Comparison of ENCODE assay signal across 29 cellular contexts in genomic region chr12:70686907-70687306, GRCh38.
"Had no signal": no experiment of that assay in that cellular context is flagged by ENCODE, and none has a peak within 500 bp of the region (broad histone marks: within the 10 kb centered on the region; RNA-seq: fewer than 3 reads in every experiment).

No MANE protein-coding gene starts in this region.

- H3K9me3 Mint-ChIP-seq: stimulated activated effector memory CD8-positive, alpha-beta T cell treated with anti-CD3 and anti-CD28 coated beads, Interleukin-12 subunit alpha, Interleukin-12 subunit beta, amount 100 ng/mL, for 72 hours; stimulated activated memory B cell treated with anti-CD40 and anti-IgM and Interleukin-4, amounts not matched to agents 10 μg/mL and 1 μg/mL and 100 μg/mL, for 72 hours; stimulated activated naive B cell treated with anti-CD40 and anti-IgM and Interleukin-4, amounts not matched to agents 10 μg/mL and 1 μg/mL and 100 μg/mL, for 72 hours; stimulated activated naive CD8-positive, alpha-beta T cell treated with anti-CD3 and anti-CD28 coated beads, Interleukin-15, amount 100 ng/mL, for 72 hours; stimulated activated naive CD8-positive, alpha-beta T cell treated with anti-CD3 and anti-CD28 coated beads, Interleukin-15, Interleukin-2, amounts not matched to agents 100 ng/mL and 50 ng/mL, for 24 hours; type B pancreatic cell had no signal

- H3K36me3 Mint-ChIP-seq: stimulated activated effector memory CD8-positive, alpha-beta T cell treated with anti-CD3 and anti-CD28 coated beads, Interleukin-12 subunit alpha, Interleukin-12 subunit beta, amount 100 ng/mL, for 72 hours; stimulated activated memory B cell treated with anti-CD40 and anti-IgM and Interleukin-4, amounts not matched to agents 10 μg/mL and 1 μg/mL and 100 μg/mL, for 72 hours; stimulated activated naive B cell treated with anti-CD40 and anti-IgM and Interleukin-4, amounts not matched to agents 10 μg/mL and 1 μg/mL and 100 μg/mL, for 72 hours; type B pancreatic cell had no signal

- H3K27me3 Mint-ChIP-seq: type B pancreatic cell had no signal

- H3K4me3 ChIP-seq: stomach, suprapubic skin, testis, thoracic aorta, thyroid gland, tibial artery, tibial nerve, transverse colon, upper lobe of left lung, upper lobe of right lung, uterus, vagina had no signal

- H3K27ac Mint-ChIP-seq: stimulated activated effector memory CD8-positive, alpha-beta T cell treated with anti-CD3 and anti-CD28 coated beads, Interleukin-12 subunit alpha, Interleukin-12 subunit beta, amount 100 ng/mL, for 72 hours; stimulated activated memory B cell treated with anti-CD40 and anti-IgM and Interleukin-4, amounts not matched to agents 10 μg/mL and 1 μg/mL and 100 μg/mL, for 72 hours; stimulated activated naive B cell treated with anti-CD40 and anti-IgM and Interleukin-4, amounts not matched to agents 10 μg/mL and 1 μg/mL and 100 μg/mL, for 72 hours; stimulated activated naive CD8-positive, alpha-beta T cell treated with anti-CD3 and anti-CD28 coated beads, Interleukin-15, amount 100 ng/mL, for 72 hours; stimulated activated naive CD8-positive, alpha-beta T cell treated with anti-CD3 and anti-CD28 coated beads, Interleukin-15, Interleukin-2, amounts not matched to agents 100 ng/mL and 50 ng/mL, for 24 hours; type B pancreatic cell had no signal

- H3K27ac ChIP-seq: stomach, suprapubic skin, testis, thoracic aorta, thyroid gland, tibial artery, tibial nerve, transverse colon, upper lobe of left lung, upper lobe of right lung, uterus, vagina had no signal

- ATAC-seq: stimulated activated effector memory CD8-positive, alpha-beta T cell treated with anti-CD3 and anti-CD28 coated beads, Interleukin-12 subunit alpha, Interleukin-12 subunit beta, amount 100 ng/mL, for 72 hours; stimulated activated memory B cell treated with anti-CD40 and anti-IgM and Interleukin-4, amounts not matched to agents 10 μg/mL and 1 μg/mL and 100 μg/mL, for 72 hours; stimulated activated naive B cell treated with anti-CD40 and anti-IgM and Interleukin-4, amounts not matched to agents 10 μg/mL and 1 μg/mL and 100 μg/mL, for 72 hours; stimulated activated naive CD8-positive, alpha-beta T cell treated with anti-CD3 and anti-CD28 coated beads, Interleukin-15, amount 100 ng/mL, for 72 hours; stimulated activated naive CD8-positive, alpha-beta T cell treated with anti-CD3 and anti-CD28 coated beads, Interleukin-15, Interleukin-2, amounts not matched to agents 100 U/mL and 50 U/mL, for 24 hours; upper lobe of right lung had no signal

- H3K36me3 ChIP-seq: stomach, suprapubic skin, thoracic aorta, thyroid gland, tibial artery, tibial nerve, transverse colon, upper lobe of left lung, upper lobe of right lung, uterus, vagina had no signal

- H3K4me1 Mint-ChIP-seq: stimulated activated effector memory CD8-positive, alpha-beta T cell treated with anti-CD3 and anti-CD28 coated beads, Interleukin-12 subunit alpha, Interleukin-12 subunit beta, amount 100 ng/mL, for 72 hours; stimulated activated memory B cell treated with anti-CD40 and anti-IgM and Interleukin-4, amounts not matched to agents 10 μg/mL and 1 μg/mL and 100 μg/mL, for 72 hours; stimulated activated naive B cell treated with anti-CD40 and anti-IgM and Interleukin-4, amounts not matched to agents 10 μg/mL and 1 μg/mL and 100 μg/mL, for 72 hours; stimulated activated naive CD8-positive, alpha-beta T cell treated with anti-CD3 and anti-CD28 coated beads, Interleukin-15, amount 100 ng/mL, for 72 hours had no signal

- H3K4me3 Mint-ChIP-seq: stimulated activated effector memory CD8-positive, alpha-beta T cell treated with anti-CD3 and anti-CD28 coated beads, Interleukin-12 subunit alpha, Interleukin-12 subunit beta, amount 100 ng/mL, for 72 hours; stimulated activated memory B cell treated with anti-CD40 and anti-IgM and Interleukin-4, amounts not matched to agents 10 μg/mL and 1 μg/mL and 100 μg/mL, for 72 hours; stimulated activated naive B cell treated with anti-CD40 and anti-IgM and Interleukin-4, amounts not matched to agents 10 μg/mL and 1 μg/mL and 100 μg/mL, for 72 hours; stimulated activated naive CD8-positive, alpha-beta T cell treated with anti-CD3 and anti-CD28 coated beads, Interleukin-15, amount 100 ng/mL, for 72 hours; stimulated activated naive CD8-positive, alpha-beta T cell treated with anti-CD3 and anti-CD28 coated beads, Interleukin-15, Interleukin-2, amounts not matched to agents 100 ng/mL and 50 ng/mL, for 24 hours; type B pancreatic cell had no signal

- H3K27me3 ChIP-seq: stomach, suprapubic skin, testis, thyroid gland, tibial artery, tibial nerve, transverse colon, upper lobe of left lung, upper lobe of right lung, uterus, vagina had no signal

- H3K9me3 ChIP-seq: stomach, suprapubic skin, testis, thoracic aorta, thyroid gland, tibial artery, tibial nerve, transverse colon, upper lobe of left lung, upper lobe of right lung, uterus, vagina had no signal

- H3K4me1 ChIP-seq: stomach, suprapubic skin, testis, tibial artery, tibial nerve, transverse colon, upper lobe of right lung, uterus, vagina had no signal

- FAIRE-seq: urothelium cell line had no signal

- DNase-seq: stimulated activated CD4-positive, alpha-beta T cell treated with anti-CD3 and anti-CD28 coated beads, Interleukin-2, amount 100 ng/mL, for 48 hours; stimulated activated CD4-positive, alpha-beta T cell treated with anti-CD3 and anti-CD28 coated beads, Interleukin-4, amount 100 ng/mL, for 1 hour; stimulated activated CD4-positive, alpha-beta T cell treated with anti-CD3 and anti-CD28 coated beads, Interleukin-4, amount 100 ng/mL, for 24 hours; stimulated activated CD4-positive, alpha-beta T cell treated with anti-CD3 and anti-CD28 coated beads, Interleukin-4, amount 100 ng/mL, for 4 hours; stimulated activated CD8-positive, alpha-beta memory T cell treated with anti-CD3 and anti-CD28 coated beads, Interleukin-4, amount 100 ng/mL, for 48 hours; stimulated activated naive B cell treated with anti-CD40 and anti-IgM and Interleukin-4, amounts not matched to agents 10 μg/mL and 1 μg/mL and 100 μg/mL, for 72 hours; stimulated activated naive CD4-positive, alpha-beta T cell; stimulated activated naive CD4-positive, alpha-beta T cell treated with Interleukin-2 at 50 U/mL for 16 hours; stimulated activated naive CD8-positive, alpha-beta T cell treated with anti-CD3 and anti-CD28 coated beads, Interleukin-15, amount 100 ng/mL, for 72 hours; stimulated activated naive CD8-positive, alpha-beta T cell treated with anti-CD3 and anti-CD28 coated beads, Interleukin-15, Interleukin-2, amounts not matched to agents 100 U/mL and 50 U/mL, for 24 hours; stomach; substantia nigra; testis; thyroid gland; tibial artery; transverse colon; trophoblast cell; upper lobe of left lung; upper lobe of right lung; uterus had no signal
